In the genomic region with DNA sequence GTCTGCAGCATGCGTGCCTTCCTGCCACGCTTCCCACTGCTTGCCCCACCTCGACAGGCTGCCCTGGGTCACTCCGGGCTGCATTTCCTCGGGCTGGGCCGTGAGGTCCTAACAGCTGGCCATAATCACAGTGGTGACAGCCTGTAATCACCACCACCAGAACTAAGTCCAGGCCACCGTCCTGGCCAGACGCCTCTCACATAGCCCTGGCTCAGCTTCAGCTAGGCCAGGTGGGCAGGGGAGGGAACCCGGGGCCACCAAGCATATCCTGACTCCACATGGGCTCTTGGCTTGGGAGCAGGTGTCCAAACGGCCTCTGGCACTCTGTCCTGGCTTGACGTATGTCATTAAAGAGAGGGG, we compare ENCODE assay signal across 19 cellular contexts.
"Had no signal": no experiment of that assay in that cellular context is flagged by ENCODE, and none has a peak within 500 bp of the region (broad histone marks: within the 10 kb centered on the region; RNA-seq: fewer than 3 reads in every experiment).

No MANE protein-coding gene starts in this region.

- H3K4me3 ChIP-seq: gastroesophageal sphincter, pancreas, tibial nerve, uterus had no signal

- DNase-seq: activated CD4-positive, alpha-beta T cell treated with anti-CD3 and anti-CD28 coated beads for 48 hours; activated CD4-positive, CD25-positive, alpha-beta regulatory T cell; activated CD8-positive, alpha-beta T cell treated with anti-CD3 and anti-CD28 coated beads for 36 hours; activated naive CD4-positive, alpha-beta T cell; activated naive CD8-positive, alpha-beta T cell treated with anti-CD3 and anti-CD28 coated beads for 36 hours; activated T-cell treated with anti-CD3 and anti-CD28 coated beads, Interleukin-2, amount 50 U/mL, for 1 hour; amygdala; central memory CD4-positive, alpha-beta T cell; effector CD4-positive, alpha-beta T cell; naive thymus-derived CD8-positive, alpha-beta T cell; stimulated activated naive CD8-positive, alpha-beta T cell treated with anti-CD3 and anti-CD28 coated beads, Interleukin-15, Interleukin-2, amounts not matched to agents 100 U/mL and 50 U/mL, for 24 hours; T-helper 1 cell; T-helper 9 cell; uterus had no signal

- H3K36me3 ChIP-seq: pancreas, uterus had no signal

- ATAC-seq: activated CD8-positive, alpha-beta T cell treated with anti-CD3 and anti-CD28 coated beads for 36 hours; activated T-helper 17 cell treated with anti-CD3 and anti-CD28 coated beads, Interleukin-2, amount 50 U/mL, for 72 hours; gastroesophageal sphincter; naive thymus-derived CD8-positive, alpha-beta T cell; stimulated activated naive CD8-positive, alpha-beta T cell treated with anti-CD3 and anti-CD28 coated beads, Interleukin-15, Interleukin-2, amounts not matched to agents 100 U/mL and 50 U/mL, for 24 hours had no signal

- H3K27ac ChIP-seq: gastroesophageal sphincter, pancreas, tibial nerve, uterus had no signal

- H3K4me3 Mint-ChIP-seq: activated CD8-positive, alpha-beta T cell treated with anti-CD3 and anti-CD28 coated beads for 36 hours; activated naive CD8-positive, alpha-beta T cell treated with anti-CD3 and anti-CD28 coated beads for 36 hours; activated T-helper 17 cell treated with anti-CD3 and anti-CD28 coated beads, Interleukin-2, amount 50 U/mL, for 72 hours; brain; naive thymus-derived CD8-positive, alpha-beta T cell had no signal

- H3K9me3 Mint-ChIP-seq: activated CD8-positive, alpha-beta T cell treated with anti-CD3 and anti-CD28 coated beads for 36 hours; activated naive CD8-positive, alpha-beta T cell treated with anti-CD3 and anti-CD28 coated beads for 36 hours; activated T-helper 17 cell treated with anti-CD3 and anti-CD28 coated beads, Interleukin-2, amount 50 U/mL, for 72 hours; brain; naive thymus-derived CD8-positive, alpha-beta T cell had no signal

- H3K9me3 ChIP-seq: gastroesophageal sphincter, pancreas, tibial nerve, uterus had no signal

- H3K36me3 Mint-ChIP-seq: activated naive CD8-positive, alpha-beta T cell treated with anti-CD3 and anti-CD28 coated beads for 36 hours; brain; naive thymus-derived CD8-positive, alpha-beta T cell had no signal

- H3K27me3 ChIP-seq: gastroesophageal sphincter, pancreas, tibial nerve, uterus had no signal

- H3K4me1 Mint-ChIP-seq: activated naive CD8-positive, alpha-beta T cell treated with anti-CD3 and anti-CD28 coated beads for 36 hours; activated T-helper 17 cell treated with anti-CD3 and anti-CD28 coated beads, Interleukin-2, amount 50 U/mL, for 72 hours had no signal

- H3K27ac Mint-ChIP-seq: activated CD8-positive, alpha-beta T cell treated with anti-CD3 and anti-CD28 coated beads for 36 hours; activated naive CD8-positive, alpha-beta T cell treated with anti-CD3 and anti-CD28 coated beads for 36 hours; activated T-helper 17 cell treated with anti-CD3 and anti-CD28 coated beads, Interleukin-2, amount 50 U/mL, for 72 hours; naive thymus-derived CD8-positive, alpha-beta T cell had no signal

- H3K4me1 ChIP-seq: uterus had no signal
